In genomic region chr14:103177376-103177775, GRCh38 we compare ENCODE assay signal across 7 cellular contexts.
"Had no signal": no experiment of that assay in that cellular context is flagged by ENCODE, and none has a peak within 500 bp of the region (broad histone marks: within the 10 kb centered on the region; RNA-seq: fewer than 3 reads in every experiment).

No MANE protein-coding gene starts in this region.

- H3K4me2 ChIP-seq: GM23338 had no signal

- H3K4me3 Mint-ChIP-seq: GM23338, IgD-negative memory B cell had no signal

- H3K4me1 Mint-ChIP-seq: IgD-negative memory B cell had no signal

- H3K27ac Mint-ChIP-seq: GM23338, IgD-negative memory B cell had no signal

- H2AFZ ChIP-seq: GM23338 had no signal

- H3K27ac ChIP-seq: HL-60 had no signal

- ATAC-seq: GM23338, HCT116, HepG2 had no signal

- H3K4me3 ChIP-seq: GM23338, HAP-1 had no signal

- H3K4me1 ChIP-seq: HAP-1 had no signal

- DNase-seq: KBM-7 had no signal

- H3K9me3 ChIP-seq: HAP-1 had no signal

- H3K36me3 ChIP-seq: HAP-1 had no signal
